In genomic region chr16:29959293-29959692, GRCh38 we compare ENCODE assay signal across 20 cellular contexts. TPM values are rescaled to one million over a fixed set of nuclear protein-coding genes. Genes with fewer than 3 reads are reported as not detected.
DNase-seq lines count a peak whose midpoint lies in the region; ATAC-seq, FAIRE-seq and TF ChIP-seq lines count a peak whose summit lies in the region.
"Had no signal": no experiment of that assay in that cellular context is flagged by ENCODE, and none has a peak within 500 bp of the region (broad histone marks: within the 10 kb centered on the region; RNA-seq: fewer than 3 reads in every experiment).

No MANE protein-coding gene starts in this region.

- H3K4me3 ChIP-seq in HEK293 (ENCODE audit: low read depth, low read length) (no peak overlapping the region), WERI-Rb-1 (ENCODE audit: low read depth, low read length) (no peak overlapping the region), upper lobe of left lung (no peak overlapping the region)
- H3K4me3 ChIP-seq: GM23248, MG63, SJSA1 had no signal

- FAIRE-seq in GM12891 (lab: Jason Lieb, UNC): no peak

- CTCF ChIA-PET in CD4-positive, alpha-beta T cell (lab: Charles Lee): interaction anchor here (0.9 kb wide), 1 partner anchor 33 kb away, joined by 3 read pairs; no protein-coding TSS in a partner anchor
- CTCF ChIA-PET in HEK293 (lab: Yijun Ruan, JAX): interaction anchor here (0.6 to 3.5 kb wide), 2 partner anchors 15 to 750 kb away, joined by 4 to 16 read pairs; no protein-coding TSS in a partner anchor

- H3K27me3 Mint-ChIP-seq in CD4-positive, alpha-beta T cell: no peaks in the 10 kb centered on the region
- no peaks in the 10 kb centered on the region for H3K27me3 Mint-ChIP-seq in stimulated activated naive B cell treated with anti-CD40 and anti-IgM and Interleukin-4, amounts not matched to agents 10 μg/mL and 1 μg/mL and 100 μg/mL, for 72 hours

- H3K9me3 ChIP-seq in CD4-positive, alpha-beta T cell (ENCODE audit: control insufficient read depth, low read length): no peaks in the 10 kb centered on the region
- H3K9me3 ChIP-seq in HEK293 (ENCODE audit: control insufficient read depth, insufficient read depth, low read depth, low read length): no peaks in the 10 kb centered on the region
- peaks cover 11% of the 10 kb centered on the region for H3K9me3 ChIP-seq in WERI-Rb-1 (ENCODE audit: severe bottlenecking)
- H3K9me3 ChIP-seq in upper lobe of left lung: no peaks in the 10 kb centered on the region
- H3K9me3 ChIP-seq: MG63, SJSA1 had no signal

- H3K4me3 Mint-ChIP-seq in CD4-positive, alpha-beta T cell: peak overlapping the region; percentile 56
- H3K4me3 Mint-ChIP-seq in stimulated activated naive B cell treated with anti-CD40 and anti-IgM and Interleukin-4, amounts not matched to agents 10 μg/mL and 1 μg/mL and 100 μg/mL, for 72 hours: no peak overlapping the region

- no peak for DNase-seq in CD4-positive, alpha-beta T cell
- DNase-seq in WERI-Rb-1: peak; percentile 50
- no peak for DNase-seq in stimulated activated naive B cell treated with anti-CD40 and anti-IgM and Interleukin-4, amounts not matched to agents 10 μg/mL and 1 μg/mL and 100 μg/mL, for 72 hours
- DNase-seq in upper lobe of left lung: no peak
- no peak for DNase-seq in GM12891 (ENCODE audit: insufficient read length, low spot score)
- DNase-seq in DMS53 (lab: John Stamatoyannopoulos, UW): no peak
- DNase-seq: DMS153, GM23248, H7, KG1, MG63, NCI-H2029, NCI-H446, NCI-H524 treated with DMSO at 0.1 percent for 48 hours, NCI-H774, Right ventricle myocardium superior, RPMI8226 had no signal

- H3K4me1 ChIP-seq in HEK293 (ENCODE audit: control insufficient read depth, insufficient read depth, low read length): 0 out of 2 replicates have a peak, but pooled peaks cover 3% of the 10 kb centered on the region
- peaks cover 11 to 26% (median 17%) of the 10 kb centered on the region in 4 donors for H3K4me1 ChIP-seq in upper lobe of left lung

- H3K36me3 Mint-ChIP-seq in CD4-positive, alpha-beta T cell (ENCODE audit: low read depth): peaks cover 5% of the 10 kb centered on the region
- no peaks in the 10 kb centered on the region for H3K36me3 Mint-ChIP-seq in stimulated activated naive B cell treated with anti-CD40 and anti-IgM and Interleukin-4, amounts not matched to agents 10 μg/mL and 1 μg/mL and 100 μg/mL, for 72 hours

- H3K27ac ChIP-seq in CD4-positive, alpha-beta T cell (ENCODE audit: low read depth, low read length): no peak overlapping the region
- H3K27ac ChIP-seq in HEK293 (ENCODE audit: extremely low read depth, low read depth, low read length): no peak overlapping the region
- H3K27ac ChIP-seq in WERI-Rb-1: peak overlapping the region; percentile 45; the same call in 1 of the 2 replicates
- no peak overlapping the region for H3K27ac ChIP-seq in upper lobe of left lung
- H3K27ac ChIP-seq: C4-2B, GM23248, SJSA1 had no signal

- H3K36me3 ChIP-seq in HEK293 (ENCODE audit: control insufficient read depth in 2 of 2, insufficient read depth in 1 of 2, low read length in 2 of 2): no peaks in the 10 kb centered on the region
- no peaks in the 10 kb centered on the region for H3K36me3 ChIP-seq in WERI-Rb-1
- H3K36me3 ChIP-seq in upper lobe of left lung: peaks cover 0 to 7% (median 1%) of the 10 kb centered on the region in 4 donors
- H3K36me3 ChIP-seq: SJSA1 had no signal

- TF ChIP-seq POLR2A in upper lobe of left lung (IDR thresholded peaks at IDR 0.05): no peak
- no peak for TF ChIP-seq POLR2A in GM12891 (IDR thresholded peaks at IDR 0.05; ENCODE audit: low read depth, low read length)

- intact Hi-C loops in CD4-positive, alpha-beta T cell (cut with DNase I, micrococcal nuclease): no loop called here

- no peak for TF ChIP-seq CTCF in CD4-positive, alpha-beta T cell (IDR thresholded peaks at IDR 0.05)
- TF ChIP-seq CTCF in HEK293 (tag by site-specific recombination; IDR thresholded peaks at IDR 0.05) (no peak), WERI-Rb-1 (IDR thresholded peaks at IDR 0.05; ENCODE audit: low read depth, low read length) (no peak), upper lobe of left lung (IDR thresholded peaks at IDR 0.05) (no peak)

- no peak for TF ChIP-seq EP300 in upper lobe of left lung (IDR thresholded peaks at IDR 0.05)

- ATAC-seq in CD4-positive, alpha-beta T cell (ENCODE audit: poor library complexity): no peak
- ATAC-seq in stimulated activated naive B cell treated with anti-CD40 and anti-IgM and Interleukin-4, amounts not matched to agents 10 μg/mL and 1 μg/mL and 100 μg/mL, for 72 hours (replicated peaks): no peak
- ATAC-seq in upper lobe of left lung (ENCODE audit: low FRiP score in 2 of 2): no peak

- H3K4me1 Mint-ChIP-seq in CD4-positive, alpha-beta T cell (ENCODE audit: low read depth): peaks cover 20% of the 10 kb centered on the region
- H3K4me1 Mint-ChIP-seq in stimulated activated naive B cell treated with anti-CD40 and anti-IgM and Interleukin-4, amounts not matched to agents 10 μg/mL and 1 μg/mL and 100 μg/mL, for 72 hours: peaks cover 10 to 18% of the 10 kb centered on the region in 2 donors

- H3K27me3 ChIP-seq in CD4-positive, alpha-beta T cell (ENCODE audit: control insufficient read depth, insufficient read depth, low read length): no peaks in the 10 kb centered on the region
- no peaks in the 10 kb centered on the region for H3K27me3 ChIP-seq in WERI-Rb-1 (ENCODE audit: insufficient read depth, low read depth, severe bottlenecking)
- H3K27me3 ChIP-seq in upper lobe of left lung: no peaks in the 10 kb centered on the region
- H3K27me3 ChIP-seq: MG63, SJSA1 had no signal

- POLR2A ChIA-PET in CD4-positive, alpha-beta T cell (lab: Charles Lee): no interaction called here
- POLR2A ChIA-PET in HEK293 (lab: Yijun Ruan, JAX): interaction anchor here (0.6 to 1.6 kb wide), 2 partner anchors 33 to 978 kb away, joined by 3 to 16 read pairs; partner anchors contain the start of gene KCTD13

- 85 to 92% methylated on average over 8 to 9 of the region's 9 CpGs for WGBS in upper lobe of left lung, 2 donors

- peak overlapping the region; percentile 71 for H3K27ac Mint-ChIP-seq in CD4-positive, alpha-beta T cell
- peak overlapping the region; percentile 31 for H3K27ac Mint-ChIP-seq in stimulated activated naive B cell treated with anti-CD40 and anti-IgM and Interleukin-4, amounts not matched to agents 10 μg/mL and 1 μg/mL and 100 μg/mL, for 72 hours

- H3K9me3 Mint-ChIP-seq in CD4-positive, alpha-beta T cell: no peaks in the 10 kb centered on the region
- H3K9me3 Mint-ChIP-seq in stimulated activated naive B cell treated with anti-CD40 and anti-IgM and Interleukin-4, amounts not matched to agents 10 μg/mL and 1 μg/mL and 100 μg/mL, for 72 hours: no peaks in the 10 kb centered on the region

TF ChIP-seq in HEK293, 187 proteins besides CTCF, POLR2A, EP300 and RAD21 (continues in another document):
- TF ChIP-seq ZNF621 (tag by site-specific recombination; IDR thresholded peaks at IDR 0.05): no peak
- no peak for TF ChIP-seq ZNF596 (tag by site-specific recombination; IDR thresholded peaks at IDR 0.05)
- TF ChIP-seq ZNF610 (tag by site-specific recombination; IDR thresholded peaks at IDR 0.05; ENCODE audit: borderline replicate concordance): peak; percentile 67; the same call in 1 of the 2 replicates
- peak; percentile 56; the same call in 1 of the 2 replicates for TF ChIP-seq ZNF394 (tag by site-specific recombination; IDR thresholded peaks at IDR 0.05; ENCODE audit: borderline replicate concordance)
- no peak for TF ChIP-seq ELK4 (IDR thresholded peaks at IDR 0.05; ENCODE audit: borderline replicate concordance, low read depth, low read length)

TF ChIP-seq in GM12891, 5 proteins besides CTCF, POLR2A, EP300 and RAD21:
- TF ChIP-seq POLR2AphosphoS5 (IDR thresholded peaks at IDR 0.05; ENCODE audit: low read depth, low read length): no peak
- TF ChIP-seq TAF1 (IDR thresholded peaks at IDR 0.05; ENCODE audit: low read depth, low read length): no peak
- no peak for TF ChIP-seq PAX5 (IDR thresholded peaks at IDR 0.05; ENCODE audit: insufficient read depth, low read length, severe bottlenecking)
- TF ChIP-seq POU2F2 (IDR thresholded peaks at IDR 0.05; ENCODE audit: low read depth, low read length): no peak
- no peak for TF ChIP-seq SPI1 (IDR thresholded peaks at IDR 0.05; ENCODE audit: low read depth, low read length)

RNA-seq across cellular contexts. Expression of gene TMEM219, which starts 2.6 kb away (rescaled TPM):
- total RNA-seq in CD4-positive, alpha-beta T cell: 10 to 100 TPM; 56.9 to 63.3 TPM
- total RNA-seq in upper lobe of left lung: 100 to 1,000 TPM in 5 of 6 donors, 10 to 100 TPM in 1; 95.4 to 187 (median 139) TPM
- 63.7 TPM for polyA plus RNA-seq in GM12891 (2012; ENCODE audit: low read depth, missing spikeins)

RNA-seq across cellular contexts. Expression of gene TAOK2, which starts 14.4 kb away (rescaled TPM):
- total RNA-seq in CD4-positive, alpha-beta T cell: 10 to 100 TPM; 13.1 to 14.1 TPM
- total RNA-seq in upper lobe of left lung: 100 to 1,000 TPM in 2 of 6 donors, 10 to 100 TPM in 4; 70.2 to 195 (median 81.5) TPM
- 12.2 TPM for polyA plus RNA-seq in GM12891 (2012; ENCODE audit: low read depth, missing spikeins)

RNA-seq across cellular contexts. Expression of gene KCTD13, which starts 33.3 kb away (rescaled TPM):
- 10 to 100 TPM; 40.0 to 43.8 TPM for total RNA-seq in CD4-positive, alpha-beta T cell
- 10 to 100 TPM; 15.5 to 71.2 (median 24.4) TPM for total RNA-seq in upper lobe of left lung
- polyA plus RNA-seq in GM12891 (2012; ENCODE audit: low read depth, missing spikeins): 12.8 TPM

RNA-seq across cellular contexts. Expression of gene HIRIP3, which starts 36.1 kb away (rescaled TPM):
- total RNA-seq in CD4-positive, alpha-beta T cell: 10 to 100 TPM in 1 of 2 experiments, 1 to 10 TPM in 1; 8.5 to 11.8 TPM
- 10 to 100 TPM; 11.5 to 28.2 (median 25.0) TPM for total RNA-seq in upper lobe of left lung
- 21.1 TPM for polyA plus RNA-seq in GM12891 (2012; ENCODE audit: low read depth, missing spikeins)

RNA-seq across cellular contexts. Expression of gene INO80E, which starts 36.7 kb away (rescaled TPM):
- 10 to 100 TPM; 54.6 to 57.6 TPM for total RNA-seq in CD4-positive, alpha-beta T cell
- 10 to 100 TPM; 29.5 to 82.8 (median 55.7) TPM for total RNA-seq in upper lobe of left lung
- 51.9 TPM for polyA plus RNA-seq in GM12891 (2012; ENCODE audit: low read depth, missing spikeins)

Comparison
In these comparisons a context has a peak if more than half of its experiments do, and no peak if none do; other contexts are left out.
1. RNA of gene TAOK2, which starts 14.4 kb away (total RNA-seq): 70.2 to 195 TPM in upper lobe of left lung; 13.1 to 14.1 TPM in CD4-positive, alpha-beta T cell; every median in the first group is over 4 times any median in the second.